8 cellular contexts compared by ENCODE assay signal in genomic region chr20:4014031-4014474, GRCh38. TPM values are rescaled to one million over a fixed set of nuclear protein-coding genes. Genes with fewer than 3 reads are reported as not detected.
DNase-seq lines count a peak whose midpoint lies in the region; ATAC-seq and TF ChIP-seq lines count a peak whose summit lies in the region.

No MANE protein-coding gene starts in this region.

- peaks cover 6% of the 10 kb centered on the region for H3K36me3 Mint-ChIP-seq in activated CD8-positive, alpha-beta memory T cell treated with anti-CD3 and anti-CD28 coated beads, Interleukin-2, amount 10 ng/mL, durations not matched to agents 7 days and 5 days

- no peak for DNase-seq in activated CD8-positive, alpha-beta memory T cell treated with anti-CD3 and anti-CD28 coated beads, Interleukin-2, amount 10 ng/mL, durations not matched to agents 7 days and 5 days
- DNase-seq in activated CD8-positive, alpha-beta memory T cell treated with anti-CD3 and anti-CD28 coated beads, Interleukin-2, amount 50 U/mL, for 48 hours: no peak
- peak; percentile 85 for DNase-seq in LHCN-M2 (ENCODE audit: low read depth)
- DNase-seq in cerebellar cortex (ENCODE audit: low spot score): peak; percentile 94
- DNase-seq in left colon: peak; percentile 47 to 62
- DNase-seq in NCI-H128 (lab: John Stamatoyannopoulos, UW; ENCODE audit: unreplicated experiment): no peak

- H3K4me1 Mint-ChIP-seq in activated CD8-positive, alpha-beta memory T cell treated with anti-CD3 and anti-CD28 coated beads, Interleukin-2, amount 10 ng/mL, durations not matched to agents 7 days and 5 days: peaks cover 48% of the 10 kb centered on the region

- peak overlapping the region; percentile 16 for H3K27ac Mint-ChIP-seq in activated CD8-positive, alpha-beta memory T cell treated with anti-CD3 and anti-CD28 coated beads, Interleukin-2, amount 10 ng/mL, durations not matched to agents 7 days and 5 days

- H3K9ac ChIP-seq in stomach smooth muscle (ENCODE audit: low read length in 2 of 2): peak overlapping the region in 1 of 2 donors; percentile 37

- no peak overlapping the region for H3K27ac ChIP-seq in stomach smooth muscle (ENCODE audit: low read length)

- H3K36me3 ChIP-seq in stomach smooth muscle (ENCODE audit: control insufficient read depth in 2 of 2, insufficient read depth in 2 of 2, low read length in 2 of 2): peaks cover 0 to 3% of the 10 kb centered on the region in 2 donors

- H3K27me3 ChIP-seq in stomach smooth muscle (ENCODE audit: control insufficient read depth in 1 of 2, insufficient read depth in 2 of 2, low read length in 2 of 2): no peaks in the 10 kb centered on the region

- CTCF ChIA-PET in activated CD8-positive, alpha-beta memory T cell treated with anti-CD3 and anti-CD28 coated beads, Interleukin-2, amount 10 ng/mL, durations not matched to agents 7 days and 5 days (lab: Charles Lee): interaction anchor here (1.0 to 4.7 kb wide), 6 partner anchors 15 to 159 kb away, joined by 3 to 44 read pairs (median 4); no protein-coding TSS in a partner anchor

- H3K4me3 ChIP-seq in stomach smooth muscle (ENCODE audit: low read length in 2 of 2): peak overlapping the region; percentile 42 to 86

- peaks cover 2% of the 10 kb centered on the region for H3K27me3 Mint-ChIP-seq in activated CD8-positive, alpha-beta memory T cell treated with anti-CD3 and anti-CD28 coated beads, Interleukin-2, amount 10 ng/mL, durations not matched to agents 7 days and 5 days

- H3K9me3 Mint-ChIP-seq in activated CD8-positive, alpha-beta memory T cell treated with anti-CD3 and anti-CD28 coated beads, Interleukin-2, amount 10 ng/mL, durations not matched to agents 7 days and 5 days (ENCODE audit: low read depth): no peaks in the 10 kb centered on the region

- H3K4me3 Mint-ChIP-seq in activated CD8-positive, alpha-beta memory T cell treated with anti-CD3 and anti-CD28 coated beads, Interleukin-2, amount 10 ng/mL, durations not matched to agents 7 days and 5 days: peak overlapping the region; percentile 86

- no peaks in the 10 kb centered on the region for H3K9me3 ChIP-seq in stomach smooth muscle (ENCODE audit: control insufficient read depth in 2 of 2, low read length in 2 of 2)

- ATAC-seq in activated CD8-positive, alpha-beta memory T cell treated with anti-CD3 and anti-CD28 coated beads, Interleukin-2, amount 10 ng/mL, durations not matched to agents 7 days and 5 days: no peak
- ATAC-seq in left colon: peak; percentile 76

- peaks cover 21% of the 10 kb centered on the region for H3K4me1 ChIP-seq in stomach smooth muscle (ENCODE audit: control insufficient read depth, insufficient read depth, low read length)

- intact Hi-C loops in left colon (cut with DNase I, micrococcal nuclease): no loop called here

TF ChIP-seq in PFSK-1, 5 proteins besides CTCF, POLR2A, EP300 and RAD21:
- TF ChIP-seq FOXP2 (optimal IDR thresholded peaks at IDR 0.05; ENCODE audit: borderline replicate concordance, extremely low read depth, extremely low read length, insufficient read depth) (no peak), SIN3A (IDR thresholded peaks at IDR 0.05; ENCODE audit: borderline replicate concordance, insufficient read depth, low read length) (peak; percentile 28; the same call in 1 of the 2 replicates)

RNA-seq across cellular contexts. Expression of gene RNF24, which starts 1.3 kb away (rescaled TPM):
- 10 to 100 TPM; 10.5 to 13.6 TPM for total RNA-seq in activated CD8-positive, alpha-beta memory T cell treated with anti-CD3 and anti-CD28 coated beads, Interleukin-2, amount 10 ng/mL, durations not matched to agents 7 days and 5 days
- total RNA-seq in LHCN-M2 (2014; rRNA removed) (21.7 and 26.5 TPM in 2 replicates), left colon (1 to 10 TPM; 2.9 to 5.6 TPM)
- 18.3 TPM for polyA plus RNA-seq in LHCN-M2 (2012)
- 32.5 TPM for polyA plus RNA-seq in PFSK-1 (2012; ENCODE audit: insufficient read length, low read depth)

Comparison
In these comparisons a context has a peak if more than half of its experiments do, and no peak if none do; other contexts are left out.
1. DNase-seq: peak in LHCN-M2 (single experiment), cerebellar cortex (single experiment) and left colon (2 of 2); none in activated CD8-positive, alpha-beta memory T cell treated with anti-CD3 and anti-CD28 coated beads, Interleukin-2, amount 10 ng/mL, durations not matched to agents 7 days and 5 days (single experiment), activated CD8-positive, alpha-beta memory T cell treated with anti-CD3 and anti-CD28 coated beads, Interleukin-2, amount 50 U/mL, for 48 hours (single experiment) and NCI-H128 (single experiment).